8 cellular contexts compared by ENCODE assay signal in the genomic region with DNA sequence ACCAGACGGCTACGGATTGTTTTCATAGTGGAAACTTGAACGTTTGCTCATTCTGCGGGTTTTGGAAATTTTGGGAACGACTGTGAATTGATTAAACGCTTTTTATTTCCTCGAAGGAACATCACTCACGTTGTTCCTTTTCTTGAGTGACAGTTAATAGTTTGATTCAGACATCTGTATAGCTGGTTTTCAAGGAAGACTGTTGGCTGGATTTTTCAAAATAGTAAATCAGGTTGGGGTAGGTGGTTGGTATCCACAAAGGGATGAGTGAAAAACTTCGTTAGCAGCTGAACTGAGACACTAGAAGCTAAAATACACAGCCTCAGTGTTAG. TPM values are rescaled to one million over a fixed set of nuclear protein-coding genes. Genes with fewer than 3 reads are reported as not detected.
A peak's percentile ranks its signal among the peaks of the same experiment; 100 is the strongest.
DNase-seq lines count a peak whose midpoint lies in the region; ATAC-seq and TF ChIP-seq lines count a peak whose summit lies in the region.

No MANE protein-coding gene starts in this region.

- CTCF ChIA-PET in HCT116 (lab: Charles Lee), result no interaction called here
- CTCF ChIA-PET in activated CD8-positive, alpha-beta T cell treated with anti-CD3 and anti-CD28 coated beads for 36 hours (lab: Charles Lee), result interaction anchor here (0.8 to 5.0 kb wide), 8 partner anchors 13 to 130 kb away, joined by 3 to 21 read pairs (median 5); no protein-coding TSS in a partner anchor

- no TSS peak for BruUV-seq in HCT116 (replicated peaks; lab: Mats Ljungman, UMichigan)

- H3K4me3 ChIP-seq in HCT116 (replicated peaks in 1 of 2; ENCODE audit: low read depth in 1 of 2, low read length in 2 of 2), result peak overlapping the region; percentile 61 to 74
- peak overlapping the region; percentile 60; the same call in 1 of the 2 replicates for H3K4me3 ChIP-seq in iPS DF 6.9 (ENCODE audit: low read length)
- H3K4me3 ChIP-seq in spleen, result peak overlapping the region; percentile 66 to 76 (median 71)

- DNase-seq in HCT116 (ENCODE audit: low read depth, low spot score) (no peak), iPS DF 6.9 (ENCODE audit: low read depth, low spot score) (no peak), spleen (no peak), GM13976 (ENCODE audit: low spot score) (no peak), T1000 (lab: John Stamatoyannopoulos, UW) (no peak), HUDEP-2 (lab: John Stamatoyannopoulos, UW; ENCODE audit: unreplicated experiment in 76 of 76) (no peak)
- no peak for DNase-seq in activated CD8-positive, alpha-beta T cell treated with anti-CD3 and anti-CD28 coated beads for 36 hours

- H3K27me3 ChIP-seq in HCT116 (ENCODE audit: insufficient read depth, low read length) (no peaks in the 10 kb centered on the region), iPS DF 6.9 (ENCODE audit: control insufficient read depth, insufficient read depth, low read length) (no peaks in the 10 kb centered on the region), spleen (replicated peaks in 1 of 7) (no peaks in the 10 kb centered on the region)

- in situ Hi-C loops in GM13976 (cut with MboI; ENCODE audit: low sequenced_read_pairs, unreplicated experiment), result no loop called here

- H3K4me1 ChIP-seq in HCT116 (ENCODE audit: control insufficient read depth in 1 of 2, insufficient read depth in 2 of 2, low read length in 2 of 2) (peaks cover 0 to 18% of the 10 kb centered on the region in 2 experiments; a peak in 3 of 4 replicates), iPS DF 6.9 (ENCODE audit: control insufficient read depth, insufficient read depth, low read length) (no peaks in the 10 kb centered on the region; the same call in 1 of the 2 replicates), spleen (peaks cover 41 to 68% (median 64%) of the 10 kb centered on the region in 6 donors)

- H3K9me3 ChIP-seq in HCT116 (ENCODE audit: control insufficient read depth in 1 of 2, insufficient read depth in 1 of 2, low read depth in 1 of 2, low read length in 2 of 2) (no peaks in the 10 kb centered on the region), iPS DF 6.9 (ENCODE audit: control insufficient read depth, insufficient read depth, low read length) (no peaks in the 10 kb centered on the region), spleen (peaks cover 0 to 3% (median 0%) of the 10 kb centered on the region in 8 donors)

- no peaks in the 10 kb centered on the region for H4K20me1 ChIP-seq in HCT116 (ENCODE audit: insufficient read depth)

- no peaks in the 10 kb centered on the region for H3K36me3 ChIP-seq in HCT116 (ENCODE audit: control insufficient read depth in 1 of 2, insufficient read depth in 2 of 2, low read length in 2 of 2)
- H3K36me3 ChIP-seq in iPS DF 6.9 (ENCODE audit: control insufficient read depth, insufficient read depth, low read length), result no peaks in the 10 kb centered on the region
- H3K36me3 ChIP-seq in spleen, result no peaks in the 10 kb centered on the region

- no peaks in the 10 kb centered on the region for H3K27me3 Mint-ChIP-seq in activated CD8-positive, alpha-beta T cell treated with anti-CD3 and anti-CD28 coated beads for 36 hours

- intact Hi-C loops in HCT116 (cut with micrococcal nuclease), result no loop called here
- intact Hi-C loops in activated CD8-positive, alpha-beta T cell treated with anti-CD3 and anti-CD28 coated beads for 36 hours (cut with micrococcal nuclease), result loop anchor here (2.0 kb wide), 1 partner anchor 21 kb away; no protein-coding TSS in a partner anchor
- intact Hi-C loops in spleen (cut with DNase I; ENCODE audit: low total_unique reads), result no loop called here

- H3K4me3 Mint-ChIP-seq in activated CD8-positive, alpha-beta T cell treated with anti-CD3 and anti-CD28 coated beads for 36 hours, result peak overlapping the region; percentile 76

- ATAC-seq in HCT116 (no peak), GM21390 (IDR thresholded peaks at IDR 0.05; ENCODE audit: unreplicated experiment) (no peak)
- no peak for ATAC-seq in activated CD8-positive, alpha-beta T cell treated with anti-CD3 and anti-CD28 coated beads for 36 hours

- H2AFZ ChIP-seq in HCT116 (ENCODE audit: low read depth, low read length, poor library complexity, severe bottlenecking), result no peak overlapping the region

- 0 out of 2 replicates have a peak, but pooled peaks cover 5% of the 10 kb centered on the region for H3K79me2 ChIP-seq in HCT116 (ENCODE audit: insufficient read depth, low read length)

- H3K27ac Mint-ChIP-seq in activated CD8-positive, alpha-beta T cell treated with anti-CD3 and anti-CD28 coated beads for 36 hours, result peak overlapping the region; percentile 68

- POLR2A ChIA-PET in HCT116 (lab: Charles Lee), result no interaction called here
- POLR2A ChIA-PET in activated CD8-positive, alpha-beta T cell treated with anti-CD3 and anti-CD28 coated beads for 36 hours (lab: Charles Lee), result interaction anchor here (0.8 to 2.5 kb wide), 7 partner anchors 13 to 93 kb away, joined by 3 to 7 read pairs (median 3); no protein-coding TSS in a partner anchor

- RAD21 ChIA-PET in HCT116 (lab: Charles Lee; ENCODE audit: low non-redundant PET in 1 of 2, low total read pairs in 2 of 2, uncharacterized antibody in 2 of 2, unreplicated experiment in 2 of 2), result no interaction called here

- H3K9me3 Mint-ChIP-seq in activated CD8-positive, alpha-beta T cell treated with anti-CD3 and anti-CD28 coated beads for 36 hours, result no peaks in the 10 kb centered on the region

- TF ChIP-seq POLR2A in HCT116 (IDR thresholded peaks at IDR 0.05; ENCODE audit: borderline replicate concordance, extremely low read depth, insufficient read depth, insufficient read length), result no peak
- TF ChIP-seq POLR2A in spleen (IDR thresholded peaks at IDR 0.05), result no peak

- no peak for TF ChIP-seq RAD21 in HCT116 (IDR thresholded peaks at IDR 0.05; ENCODE audit: low read depth)

- no peaks in the 10 kb centered on the region for H3K9me2 ChIP-seq in HCT116 (ENCODE audit: insufficient read depth)

- H3K4me2 ChIP-seq in HCT116 (ENCODE audit: low read length), result peak overlapping the region; percentile 82

- H3K36me3 Mint-ChIP-seq in activated CD8-positive, alpha-beta T cell treated with anti-CD3 and anti-CD28 coated beads for 36 hours (ENCODE audit: low read depth), result peaks cover 25% of the 10 kb centered on the region

- H3K9ac ChIP-seq in HCT116 (ENCODE audit: low read length), result peak overlapping the region; percentile 65

- no peak overlapping the region; the same call in 1 of the 2 replicates for H3K27ac ChIP-seq in HCT116 (ENCODE audit: low read depth, low read length)
- no peak overlapping the region for H3K27ac ChIP-seq in iPS DF 6.9 (ENCODE audit: low read length)
- peak overlapping the region; percentile 85 to 98 (median 93) for H3K27ac ChIP-seq in spleen

- no CpG with 5 or more reads among the region's 9 CpGs for WGBS in iPS DF 6.9 (ENCODE audit: insufficient coverage, insufficient read length)
- WGBS in spleen, 5 donors, result 1 to 2% (median 2%) methylated on average over 9 of the region's 9 CpGs

- peaks cover 60% of the 10 kb centered on the region for H3K4me1 Mint-ChIP-seq in activated CD8-positive, alpha-beta T cell treated with anti-CD3 and anti-CD28 coated beads for 36 hours (ENCODE audit: low read depth)

- no peak for TF ChIP-seq CTCF in HCT116 (IDR thresholded peaks at IDR 0.05 in 2 of 3, conservative IDR thresholded peaks at IDR 0.05 in 1 of 3; ENCODE audit: borderline replicate concordance in 1 of 3, insufficient read depth in 1 of 3, low read depth in 2 of 3, low read length in 2 of 3)
- TF ChIP-seq CTCF in activated CD8-positive, alpha-beta T cell treated with anti-CD3 and anti-CD28 coated beads for 36 hours (IDR thresholded peaks at IDR 0.05), result no peak
- TF ChIP-seq CTCF in spleen (IDR thresholded peaks at IDR 0.05 in 8 of 11, conservative IDR thresholded peaks at IDR 0.05 in 3 of 11), result no peak
- TF ChIP-seq CTCF in GM13976 (IDR thresholded peaks at IDR 0.05; ENCODE audit: borderline replicate concordance, control extremely low read depth, extremely low read depth, insufficient read depth, missing control alignments), result no peak

TF ChIP-seq in HCT116, 20 proteins besides CTCF, POLR2A, EP300 and RAD21:
- TF ChIP-seq TCF7L2 (IDR thresholded peaks at IDR 0.05; ENCODE audit: borderline replicate concordance, extremely low read depth, insufficient read depth, insufficient read length) (no peak), CEBPB (IDR thresholded peaks at IDR 0.05; ENCODE audit: low read depth) (no peak), ZNF274 (IDR thresholded peaks at IDR 0.05; ENCODE audit: low read depth, low read length) (no peak), EZH2phosphoT487 (IDR thresholded peaks at IDR 0.05; ENCODE audit: borderline replicate concordance) (no peak), CBX3 (IDR thresholded peaks at IDR 0.05; ENCODE audit: low read depth) (no peak), POLR2AphosphoS5 (IDR thresholded peaks at IDR 0.05; ENCODE audit: low read depth, low read length) (no peak), SIN3A (IDR thresholded peaks at IDR 0.05; ENCODE audit: low read depth) (no peak), ZFX (IDR thresholded peaks at IDR 0.05) (no peak), SRF (IDR thresholded peaks at IDR 0.05; ENCODE audit: low read depth) (no peak), JUND (IDR thresholded peaks at IDR 0.05) (no peak), EZH2 (IDR thresholded peaks at IDR 0.05) (no peak)
- TF ChIP-seq, protein P1, sequence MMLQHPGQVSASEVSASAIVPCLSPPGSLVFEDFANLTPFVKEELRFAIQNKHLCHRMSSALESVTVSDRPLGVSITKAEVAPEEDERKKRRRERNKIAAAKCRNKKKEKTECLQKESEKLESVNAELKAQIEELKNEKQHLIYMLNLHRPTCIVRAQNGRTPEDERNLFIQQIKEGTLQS (IDR thresholded peaks at IDR 0.05), result no peak
- TF ChIP-seq, protein P2, sequence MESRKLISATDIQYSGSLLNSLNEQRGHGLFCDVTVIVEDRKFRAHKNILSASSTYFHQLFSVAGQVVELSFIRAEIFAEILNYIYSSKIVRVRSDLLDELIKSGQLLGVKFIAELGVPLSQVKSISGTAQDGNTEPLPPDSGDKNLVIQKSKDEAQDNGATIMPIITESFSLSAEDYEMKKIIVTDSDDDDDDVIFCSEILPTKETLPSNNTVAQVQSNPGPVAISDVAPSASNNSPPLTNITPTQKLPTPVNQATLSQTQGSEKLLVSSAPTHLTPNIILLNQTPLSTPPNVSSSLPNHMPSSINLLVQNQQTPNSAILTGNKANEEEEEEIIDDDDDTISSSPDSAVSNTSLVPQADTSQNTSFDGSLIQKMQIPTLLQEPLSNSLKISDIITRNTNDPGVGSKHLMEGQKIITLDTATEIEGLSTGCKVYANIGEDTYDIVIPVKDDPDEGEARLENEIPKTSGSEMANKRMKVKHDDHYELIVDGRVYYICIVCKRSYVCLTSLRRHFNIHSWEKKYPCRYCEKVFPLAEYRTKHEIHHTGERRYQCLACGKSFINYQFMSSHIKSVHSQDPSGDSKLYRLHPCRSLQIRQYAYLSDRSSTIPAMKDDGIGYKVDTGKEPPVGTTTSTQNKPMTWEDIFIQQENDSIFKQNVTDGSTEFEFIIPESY (IDR thresholded peaks at IDR 0.05; ENCODE audit: extremely low read depth, insufficient replicate concordance, low read length), result no peak

RNA-seq across cellular contexts. Expression of a gene that starts 1.1 kb away (rescaled TPM):
- total RNA-seq in HCT116 (2021; ENCODE audit: unreplicated experiment), result 26.6 TPM
- polyA plus RNA-seq in HCT116 (2012), result 8.8 and 11.1 TPM in 2 replicates
- 10 to 100 TPM; 34.3 to 36.5 TPM for total RNA-seq in activated CD8-positive, alpha-beta T cell treated with anti-CD3 and anti-CD28 coated beads for 36 hours
- 10 to 100 TPM; 33.5 to 60.8 (median 55.8) TPM for total RNA-seq in spleen
- polyA plus RNA-seq in spleen, result 10 to 100 TPM in 2 of 3 donors, 1 to 10 TPM in 1; 8.9 to 12.8 (median 10.1) TPM

Comparison
In these comparisons a context has a peak if more than half of its experiments do, and no peak if none do; other contexts are left out.
1. H3K27ac ChIP-seq: peak in spleen (8 of 8); none in HCT116 (single experiment) and iPS DF 6.9 (single experiment).
2. Peak in every context shown above with its lines, with median percentiles within 50 percentile points of each other: H3K4me3 ChIP-seq.